In the genomic region with DNA sequence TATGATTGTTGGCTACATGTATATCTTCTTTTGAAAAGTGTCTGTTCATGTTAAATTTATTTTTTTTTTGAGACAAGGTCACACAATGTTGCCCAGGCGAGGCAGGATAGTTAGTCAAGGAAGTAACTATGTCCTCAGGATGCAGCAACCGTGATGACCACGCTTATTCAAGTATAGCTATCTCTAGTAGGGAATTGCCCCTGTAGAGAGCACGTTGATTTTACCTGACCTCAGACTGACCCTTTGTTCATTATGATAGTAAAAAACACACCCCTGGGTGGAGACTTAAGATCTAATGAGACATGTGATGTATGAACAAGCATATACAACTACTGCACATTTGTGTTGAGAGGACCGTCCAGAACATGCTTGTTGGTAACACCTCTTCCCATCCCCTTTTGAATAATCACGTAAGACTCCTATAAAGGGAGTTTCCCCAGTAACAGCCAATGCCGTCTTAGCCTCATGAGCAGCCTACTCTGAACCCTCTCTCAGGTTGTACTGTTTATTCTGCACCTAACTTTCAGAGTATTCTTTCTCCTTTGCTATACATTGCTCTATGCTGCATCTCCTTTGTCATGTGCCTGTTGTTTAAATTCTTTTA, we compare ENCODE assay signal across 24 cellular contexts. TPM values are rescaled to one million over a fixed set of nuclear protein-coding genes. Genes with fewer than 3 reads are reported as not detected.
DNase-seq lines count a peak whose midpoint lies in the region; ATAC-seq, FAIRE-seq and TF ChIP-seq lines count a peak whose summit lies in the region.
"Had no signal": no experiment of that assay in that cellular context is flagged by ENCODE, and none has a peak within 500 bp of the region (broad histone marks: within the 10 kb centered on the region; RNA-seq: fewer than 3 reads in every experiment).

No MANE protein-coding gene starts in this region.

- FAIRE-seq in K562 (lab: Jason Lieb, UNC) = peak; percentile 60
- peak; percentile 72 for FAIRE-seq in urothelium cell line (lab: Jason Lieb, UNC)

- H3K79me2 ChIP-seq in K562 (ENCODE audit: control insufficient read depth, insufficient read depth, low read length) = no peaks in the 10 kb centered on the region

- no peaks in the 10 kb centered on the region for H3K9me3 ChIP-seq in K562 (replicated peaks; ENCODE audit: control insufficient read depth, insufficient read depth, low read depth, low read length)
- H3K9me3 ChIP-seq in adrenal gland (replicated peaks in 1 of 3) = no peaks in the 10 kb centered on the region
- no peaks in the 10 kb centered on the region for H3K9me3 ChIP-seq in aorta (ENCODE audit: control insufficient read depth, low read length)
- H3K9me3 ChIP-seq in effector memory CD4-positive, alpha-beta T cell (ENCODE audit: control insufficient read depth, low read length) = no peaks in the 10 kb centered on the region
- H3K9me3 ChIP-seq: esophagus muscularis mucosa, ovary, SJCRH30, transverse colon had no signal

- H3K4me3 ChIP-seq in K562 (no peak overlapping the region), adrenal gland (no peak overlapping the region), aorta (ENCODE audit: low read length in 2 of 2) (no peak overlapping the region)
- no peak overlapping the region for H3K4me3 ChIP-seq in effector memory CD4-positive, alpha-beta T cell (ENCODE audit: insufficient read depth, low read depth, low read length, poor library complexity, severe bottlenecking)
- H3K4me3 ChIP-seq: esophagus muscularis mucosa, ovary, SJCRH30, transverse colon had no signal

- BruUV-seq in K562 (replicated peaks; lab: Mats Ljungman, UMichigan) = no TSS peak

- POLR2A ChIA-PET in K562 (lab: Yijun Ruan, JAX) = interaction anchor here (0.6 to 1.5 kb wide), 2 partner anchors 11 to 16 kb away, joined by 3 read pairs; no protein-coding TSS in a partner anchor

- WGBS in K562 (ENCODE audit: insufficient coverage, low coverage, missing lambda C conversion rate) = 13% methylated on average over 7 of the region's 7 CpGs
- WGBS in adrenal gland, 4 donors = 73 to 83% (median 77%) methylated on average over 7 of the region's 7 CpGs
- WGBS in aorta, 2 donors = 78 to 84% methylated on average over 7 of the region's 7 CpGs

- TF ChIP-seq CTCF in K562 (IDR thresholded peaks at IDR 0.05 in 2 of 3, conservative IDR thresholded peaks at IDR 0.05 in 1 of 3; ENCODE audit: insufficient read depth in 2 of 3, low read depth in 1 of 3, low read length in 3 of 3) = no peak
- no peak for TF ChIP-seq CTCF in adrenal gland (IDR thresholded peaks at IDR 0.05)

- no peaks in the 10 kb centered on the region for H3K36me3 ChIP-seq in K562 (ENCODE audit: control insufficient read depth, insufficient read depth, low read length)
- H3K36me3 ChIP-seq in adrenal gland (replicated peaks in 1 of 2) = no peaks in the 10 kb centered on the region
- H3K36me3 ChIP-seq in aorta (ENCODE audit: control insufficient read depth in 1 of 2, insufficient read depth in 2 of 2, low read length in 1 of 2) = no peaks in the 10 kb centered on the region
- H3K36me3 ChIP-seq in effector memory CD4-positive, alpha-beta T cell (ENCODE audit: control insufficient read depth, insufficient read depth, low read length) = no peaks in the 10 kb centered on the region
- H3K36me3 ChIP-seq: esophagus muscularis mucosa, ovary, SJCRH30, transverse colon had no signal

- in situ Hi-C loops in K562 (cut with MboI) = no loop called here

- TF ChIP-seq POLR2A in K562 (conservative IDR thresholded peaks at IDR 0.05) = no peak
- no peak for TF ChIP-seq POLR2A in adrenal gland (IDR thresholded peaks at IDR 0.05)

- H3K27ac ChIP-seq in K562 (ENCODE audit: extremely low read depth, low read depth, low read length) = no peak overlapping the region
- H3K27ac ChIP-seq in adrenal gland = no peak overlapping the region
- H3K27ac ChIP-seq in aorta (ENCODE audit: low read depth in 1 of 2, low read length in 2 of 2) = no peak overlapping the region
- no peak overlapping the region for H3K27ac ChIP-seq in effector memory CD4-positive, alpha-beta T cell (ENCODE audit: insufficient read depth, low read length, poor library complexity, severe bottlenecking)
- H3K27ac ChIP-seq: 22Rv1, esophagus muscularis mucosa, ovary, SJCRH30, transverse colon had no signal

- CTCF ChIA-PET in K562 (lab: Yijun Ruan, JAX; ENCODE audit: low intra/inter-chr PET ratio) = no interaction called here

- TF ChIP-seq EP300 in K562 (IDR thresholded peaks at IDR 0.05; ENCODE audit: low read length) = no peak

- peak overlapping the region; percentile 81 for H2AFZ ChIP-seq in K562 (ENCODE audit: low read depth, low read length)

- intact Hi-C loops in K562 (cut with micrococcal nuclease) (no loop called here), adrenal gland (cut with DNase I) (no loop called here), aorta (cut with DNase I) (no loop called here)

- no peaks in the 10 kb centered on the region for H3K9me1 ChIP-seq in K562 (ENCODE audit: control insufficient read depth, insufficient read depth, low read length)

- no peak for DNase-seq in activated CD4-positive, CD25-positive, alpha-beta regulatory T cell treated with anti-CD3 and anti-CD28 coated beads, Interleukin-2, amount 50 U/mL, for 72 hours
- DNase-seq in K562 (ENCODE audit: extremely low read depth in 1 of 4, low spot score in 3 of 4) = peak in 1 of 4 experiments; percentile 33
- no peak for DNase-seq in urothelium cell line (ENCODE audit: low spot score)
- no peak for DNase-seq in adrenal gland
- DNase-seq in aorta = no peak
- no peak for DNase-seq in effector memory CD4-positive, alpha-beta T cell
- DNase-seq: activated CD4-positive, alpha-beta T cell treated with anti-CD3 and anti-CD28 coated beads for 48 hours; activated CD8-positive, alpha-beta memory T cell treated with anti-CD3 and anti-CD28 coated beads, Interleukin-2, amount 10 ng/mL, durations not matched to agents 7 days and 5 days; CD4-positive, alpha-beta memory T cell; H7; IMR-90; left cardiac atrium; natural killer cell; NCI-H2081 treated with DMSO at 0.1 percent for 48 hours; NCI-H510A treated with DMSO at 0.1 percent for 48 hours; ovary; right cardiac atrium; SJCRH30; transverse colon had no signal

- ATAC-seq in activated CD4-positive, CD25-positive, alpha-beta regulatory T cell treated with anti-CD3 and anti-CD28 coated beads, Interleukin-2, amount 50 U/mL, for 24 hours = peak; percentile 27 to 28
- ATAC-seq in HG02884 (IDR thresholded peaks at IDR 0.05; ENCODE audit: unreplicated experiment) = peak; percentile 47
- ATAC-seq in K562 = peak; percentile 68
- no peak for ATAC-seq in aorta (ENCODE audit: low FRiP score)
- ATAC-seq: activated CD8-positive, alpha-beta memory T cell treated with anti-CD3 and anti-CD28 coated beads, Interleukin-2, amount 10 ng/mL, durations not matched to agents 7 days and 5 days; left cardiac atrium; natural killer cell; Panc1; right cardiac atrium had no signal

- no peaks in the 10 kb centered on the region for H3K27me3 ChIP-seq in K562 (ENCODE audit: control insufficient read depth in 2 of 2, insufficient read depth in 2 of 2, low read length in 2 of 2)
- H3K27me3 ChIP-seq in adrenal gland = no peaks in the 10 kb centered on the region
- H3K27me3 ChIP-seq in aorta (ENCODE audit: control insufficient read depth in 1 of 2, insufficient read depth in 2 of 2, low read length in 1 of 2) = no peaks in the 10 kb centered on the region
- H3K27me3 ChIP-seq in effector memory CD4-positive, alpha-beta T cell (replicated peaks; ENCODE audit: control insufficient read depth, insufficient read depth, low read length, poor library complexity, severe bottlenecking) = no peaks in the 10 kb centered on the region
- H3K27me3 ChIP-seq: esophagus muscularis mucosa, ovary, SJCRH30, transverse colon had no signal

- TF ChIP-seq RAD21 in K562 (CRISPR knock-in tag; conservative IDR thresholded peaks at IDR 0.05 in 1 of 2, IDR thresholded peaks at IDR 0.05 in 1 of 2) = no peak

- H3K4me2 ChIP-seq in K562 (ENCODE audit: insufficient read depth, low read length) = peak overlapping the region; percentile 33; the same call in 1 of the 2 replicates

- H3K4me1 ChIP-seq in K562 (replicated peaks in 1 of 2; ENCODE audit: control insufficient read depth in 2 of 2, insufficient read depth in 2 of 2, low read length in 2 of 2) (peaks cover 0 to 8% of the 10 kb centered on the region in 2 experiments; a peak in 2 of 5 replicates), adrenal gland (replicated peaks in 1 of 2) (no peaks in the 10 kb centered on the region), aorta (ENCODE audit: control insufficient read depth in 1 of 2, insufficient read depth in 2 of 2, low read length in 2 of 2) (no peaks in the 10 kb centered on the region)
- H3K4me1 ChIP-seq in effector memory CD4-positive, alpha-beta T cell (ENCODE audit: control insufficient read depth, insufficient read depth, low read length, poor library complexity, severe bottlenecking) = no peaks in the 10 kb centered on the region
- H3K4me1 ChIP-seq: esophagus muscularis mucosa, SJCRH30 had no signal

- H4K20me1 ChIP-seq in K562 (replicated peaks; ENCODE audit: control insufficient read depth, insufficient read depth, low read length) = no peaks in the 10 kb centered on the region

- no peak overlapping the region for H3K9ac ChIP-seq in K562 (ENCODE audit: insufficient read depth in 1 of 2, low read depth in 2 of 2, low read length in 2 of 2)

RNA-seq across cellular contexts. Expression of a gene that starts 32.9 kb away (rescaled TPM):
- total RNA-seq in K562 (2011; cell fraction: chromatin; rRNA removed; ENCODE audit: low replicate concordance) = 26.7 and 92.0 TPM in 2 replicates
- 22.0 and 26.7 TPM in 2 replicates for total RNA-seq in K562 (2011; cell fraction: nucleolus; rRNA removed)
- total RNA-seq in K562 (2011; cell fraction: nucleoplasm; rRNA removed) = 41.6 and 57.6 TPM in 2 replicates
- total RNA-seq in K562 (2014; rRNA removed) (10.8 and 12.0 TPM in 2 replicates), K562 (2014; rRNA removed; fragmentation: Illumina TruSeq; extraction: Trizol) (20.8 and 22.3 TPM in 2 replicates), K562 (2015; rRNA removed; fragmentation: Illumina TruSeq; extraction: Trizol) (18.7 and 20.6 TPM in 2 replicates), K562 (2021) (22.4 and 22.5 TPM in 2 replicates), adrenal gland (10 to 100 TPM in 6 of 8 donors, 1 to 10 TPM in 2; 9.1 to 22.1 (median 17.5) TPM), aorta (10 to 100 TPM; 24.1 to 35.1 TPM)
- polyA plus RNA-seq in K562 (2011; rRNA removed) (27.6 and 38.1 TPM in 2 replicates), K562 (2014; fragmentation: Illumina TruSeq; extraction: Trizol) (26.2 and 28.9 TPM in 2 replicates), K562 (2014; fragmentation: Nextera tagmentation; extraction: Ambion mirVana) (1 to 10 TPM; 4.7 to 7.3 TPM), K562 (2014; rRNA removed) (20.1 and 24.4 TPM in 2 replicates), adrenal gland (10 to 100 TPM; 15.8 to 30.1 (median 16.7) TPM), aorta (10 to 100 TPM; 11.3 to 21.5 TPM)
- polyA plus RNA-seq in K562 (2011; cell fraction: cytosol; rRNA removed) = 15.0 and 27.7 TPM in 2 replicates
- 44.3 and 50.0 TPM in 2 replicates for polyA plus RNA-seq in K562 (2011; cell fraction: nucleus; rRNA removed)
- 14.3 TPM in 2 replicates for polyA plus RNA-seq in K562 (2012)
- polyA minus RNA-seq in K562 (2011; rRNA and poly(A)+ RNA removed) = 33.7 and 34.3 TPM in 2 replicates
- polyA minus RNA-seq in K562 (2011; cell fraction: cytosol; rRNA and poly(A)+ RNA removed) = 13.7 and 14.9 TPM in 2 replicates
- polyA minus RNA-seq in K562 (2011; cell fraction: nucleus; rRNA and poly(A)+ RNA removed) = 14.8 and 23.0 TPM in 2 replicates

RNA-seq across cellular contexts. Expression of a gene that starts 51.8 kb away (rescaled TPM):
- total RNA-seq in K562 (2011; cell fraction: chromatin; rRNA removed; ENCODE audit: low replicate concordance) = 3.6 and 8.5 TPM in 2 replicates
- total RNA-seq in K562 (2011; cell fraction: nucleolus; rRNA removed) = 3.2 and 3.3 TPM in 2 replicates
- 3.8 and 4.7 TPM in 2 replicates for total RNA-seq in K562 (2011; cell fraction: nucleoplasm; rRNA removed)
- total RNA-seq in K562 (2014; rRNA removed) (2.9 and 3.4 TPM in 2 replicates), K562 (2014; rRNA removed; fragmentation: Illumina TruSeq; extraction: Trizol) (4.9 and 5.5 TPM in 2 replicates), K562 (2015; rRNA removed; fragmentation: Illumina TruSeq; extraction: Trizol) (4.5 and 4.9 TPM in 2 replicates), K562 (2021) (3.3 and 5.7 TPM in 2 replicates), adrenal gland (10 to 100 TPM in 1 of 8 donors, 1 to 10 TPM in 6, under 1 TPM in 1; 0.97 to 10.1 (median 4.2) TPM), aorta (1 to 10 TPM; 4.7 to 5.1 TPM)
- polyA plus RNA-seq in K562 (2011; rRNA removed) (1.5 and 2.2 TPM in 2 replicates), K562 (2014; fragmentation: Illumina TruSeq; extraction: Trizol) (3.0 and 3.4 TPM in 2 replicates), K562 (2014; fragmentation: Nextera tagmentation; extraction: Ambion mirVana) (1 to 10 TPM; 1.2 to 3.7 TPM), K562 (2014; rRNA removed) (2.3 and 3.6 TPM in 2 replicates), adrenal gland (1 to 10 TPM; 1.3 to 2.6 (median 2.5) TPM), aorta (10 to 100 TPM in 1 of 2 donors, 1 to 10 TPM in 1; 3.7 to 12.3 TPM)
- 0.64 and 1.3 TPM in 2 replicates for polyA plus RNA-seq in K562 (2011; cell fraction: cytosol; rRNA removed)
- 0.94 and 1.5 TPM in 2 replicates for polyA plus RNA-seq in K562 (2011; cell fraction: nucleus; rRNA removed)
- polyA plus RNA-seq in K562 (2012) = 2.4 and 3.0 TPM in 2 replicates
- 2.8 and 4.8 TPM in 2 replicates for polyA minus RNA-seq in K562 (2011; rRNA and poly(A)+ RNA removed)
- polyA minus RNA-seq in K562 (2011; cell fraction: cytosol; rRNA and poly(A)+ RNA removed) = 2.2 TPM in 1 of 2 replicates, not detected in the other
- polyA minus RNA-seq in K562 (2011; cell fraction: nucleus; rRNA and poly(A)+ RNA removed) = 1.1 and 1.2 TPM in 2 replicates
